8 cellular contexts compared by ENCODE assay signal in genomic region chr19:7294571-7295212, GRCh38. TPM values are rescaled to one million over a fixed set of nuclear protein-coding genes. Genes with fewer than 3 reads are reported as not detected.
DNase-seq lines count a peak whose midpoint lies in the region; ATAC-seq and TF ChIP-seq lines count a peak whose summit lies in the region.

No MANE protein-coding gene starts in this region.

- TF ChIP-seq POLR2A in sigmoid colon (IDR thresholded peaks at IDR 0.05), result no peak

- H3K4me1 Mint-ChIP-seq in activated naive CD4-positive, alpha-beta T cell treated with anti-CD3 and anti-CD28 coated beads, Interleukin-2, amount 10 ng/mL, durations not matched to agents 7 days and 5 days, result peaks cover 12% of the 10 kb centered on the region
- H3K4me1 Mint-ChIP-seq in MCF 10A (ENCODE audit: insufficient read depth, unreplicated experiment), result peaks cover 6% of the 10 kb centered on the region

- H3K36me3 Mint-ChIP-seq in activated naive CD4-positive, alpha-beta T cell treated with anti-CD3 and anti-CD28 coated beads, Interleukin-2, amount 10 ng/mL, durations not matched to agents 7 days and 5 days, result no peaks in the 10 kb centered on the region
- H3K36me3 Mint-ChIP-seq in MCF 10A (ENCODE audit: insufficient read depth, unreplicated experiment), result peaks cover 5% of the 10 kb centered on the region

- H3K79me2 ChIP-seq in OCI-LY7 (ENCODE audit: insufficient read depth, low read depth, low read length), result peaks cover 27% of the 10 kb centered on the region

- H3K27ac Mint-ChIP-seq in activated naive CD4-positive, alpha-beta T cell treated with anti-CD3 and anti-CD28 coated beads, Interleukin-2, amount 10 ng/mL, durations not matched to agents 7 days and 5 days, result peak overlapping the region; percentile 7
- H3K27ac Mint-ChIP-seq in MCF 10A (ENCODE audit: low read depth, unreplicated experiment), result no peak overlapping the region

- peak overlapping the region; percentile 95 for H3K4me3 ChIP-seq in OCI-LY7 (ENCODE audit: low read depth, low read length, poor library complexity, severe bottlenecking)
- peak overlapping the region; percentile 77 to 98 (median 90) for H3K4me3 ChIP-seq in sigmoid colon

- no peaks in the 10 kb centered on the region for H3K9me2 ChIP-seq in OCI-LY7 (ENCODE audit: insufficient read depth, low read length)

- intact Hi-C loops in OCI-LY7 (cut with micrococcal nuclease; ENCODE audit: unreplicated experiment) (loop anchor here (1.0 kb wide), 3 partner anchors 47 to 145 kb away; no protein-coding TSS in a partner anchor), MCF 10A (cut with micrococcal nuclease) (loop anchor here (1.0 to 5.0 kb wide), 2 partner anchors 96 to 147 kb away; no protein-coding TSS in a partner anchor), sigmoid colon (cut with DNase I) (loop anchor here (1.0 to 5.0 kb wide), 5 partner anchors 48 to 192 kb away; no protein-coding TSS in a partner anchor)

- POLR2A ChIA-PET in OCI-LY7 (lab: Charles Lee), result interaction anchor here (0.6 to 1.1 kb wide), 4 partner anchors 52 to 449 kb away, joined by 3 to 4 read pairs (median 4); no protein-coding TSS in a partner anchor
- POLR2A ChIA-PET in MCF 10A (lab: Yijun Ruan, JAX), result interaction anchor here (0.7 to 1.8 kb wide), 7 partner anchors 22 to 473 kb away, joined by 3 to 14 read pairs (median 3); partner anchors contain the start of gene ZNF557

- ATAC-seq in HG03025 (IDR thresholded peaks at IDR 0.05; ENCODE audit: low FRiP score, unreplicated experiment), result no peak

- DNase-seq in activated naive CD4-positive, alpha-beta T cell treated with anti-CD3 and anti-CD28 coated beads, Interleukin-2, amount 10 ng/mL, durations not matched to agents 7 days and 5 days, result peak; percentile 33
- no peak for DNase-seq in activated naive CD4-positive, alpha-beta T cell (lab: John Stamatoyannopoulos, UW)
- DNase-seq in HUDEP-2 (lab: John Stamatoyannopoulos, UW; ENCODE audit: unreplicated experiment in 76 of 76) (peak in 71 of 76 experiments; percentile 15 to 80 (median 60)), OCI-LY7 (ENCODE audit: low spot score) (peak; percentile 81), MCF 10A (ENCODE audit: unreplicated experiment) (peak; percentile 54), iPS-NIHi11 (ENCODE audit: low spot score) (peak; percentile 55), sigmoid colon (peak; percentile 85)

- H3K4me1 ChIP-seq in OCI-LY7 (ENCODE audit: insufficient read depth, low read length, poor library complexity, severe bottlenecking) (peaks cover 45% of the 10 kb centered on the region), sigmoid colon (peaks cover 0 to 33% (median 21%) of the 10 kb centered on the region in 4 donors)

- no peaks in the 10 kb centered on the region for H3K9me3 Mint-ChIP-seq in activated naive CD4-positive, alpha-beta T cell treated with anti-CD3 and anti-CD28 coated beads, Interleukin-2, amount 10 ng/mL, durations not matched to agents 7 days and 5 days
- no peaks in the 10 kb centered on the region for H3K9me3 Mint-ChIP-seq in MCF 10A (ENCODE audit: unreplicated experiment)

- TF ChIP-seq CTCF in OCI-LY7 (conservative IDR thresholded peaks at IDR 0.05; ENCODE audit: low read length) (peak; percentile 79), MCF 10A (IDR thresholded peaks at IDR 0.05; ENCODE audit: unreplicated experiment) (peak; percentile 10), sigmoid colon (IDR thresholded peaks at IDR 0.05) (peak; percentile 26 to 53 (median 32))

- CTCF ChIA-PET in activated naive CD4-positive, alpha-beta T cell treated with anti-CD3 and anti-CD28 coated beads, Interleukin-2, amount 10 ng/mL, durations not matched to agents 7 days and 5 days (lab: Charles Lee), result no interaction called here
- CTCF ChIA-PET in OCI-LY7 (lab: Charles Lee; ENCODE audit: unreplicated experiment), result no interaction called here
- CTCF ChIA-PET in MCF 10A (lab: Yijun Ruan, JAX), result no interaction called here

- H3K4me2 ChIP-seq in OCI-LY7 (ENCODE audit: low read length), result peak overlapping the region; percentile 95

- H3K36me3 ChIP-seq in OCI-LY7 (ENCODE audit: insufficient read depth, low read length) (0 out of 2 replicates have a peak, but pooled peaks cover 1% of the 10 kb centered on the region), sigmoid colon (no peaks in the 10 kb centered on the region)

- TSS peak; percentile 95 for BruUV-seq in OCI-LY7 (replicated peaks; lab: Mats Ljungman, UMichigan)
- BruUV-seq in MCF 10A (replicated peaks; lab: Mats Ljungman, UMichigan), result no TSS peak

- no peaks in the 10 kb centered on the region for H3K9me3 ChIP-seq in OCI-LY7 (ENCODE audit: low read length)
- H3K9me3 ChIP-seq in sigmoid colon, result no peaks in the 10 kb centered on the region

- peak overlapping the region; percentile 75 for H3K4me3 Mint-ChIP-seq in activated naive CD4-positive, alpha-beta T cell treated with anti-CD3 and anti-CD28 coated beads, Interleukin-2, amount 10 ng/mL, durations not matched to agents 7 days and 5 days
- peak overlapping the region; percentile 79 for H3K4me3 Mint-ChIP-seq in MCF 10A (ENCODE audit: unreplicated experiment)

- H4K20me1 ChIP-seq in OCI-LY7 (ENCODE audit: insufficient read depth, low read length), result peaks cover 13% of the 10 kb centered on the region; the same call in 1 of the 2 replicates

- H3K27ac ChIP-seq in OCI-LY7 (ENCODE audit: low read depth, low read length, poor library complexity, severe bottlenecking) (peak overlapping the region; percentile 72), sigmoid colon (peak overlapping the region; percentile 89 to 94 (median 94))

- peaks cover 71% of the 10 kb centered on the region for H3K27me3 Mint-ChIP-seq in activated naive CD4-positive, alpha-beta T cell treated with anti-CD3 and anti-CD28 coated beads, Interleukin-2, amount 10 ng/mL, durations not matched to agents 7 days and 5 days
- no peaks in the 10 kb centered on the region for H3K27me3 Mint-ChIP-seq in MCF 10A (ENCODE audit: insufficient read depth, unreplicated experiment)

- peak overlapping the region; percentile 93 for H2AFZ ChIP-seq in OCI-LY7 (ENCODE audit: low read length)

- no peak for TF ChIP-seq EP300 in sigmoid colon (IDR thresholded peaks at IDR 0.05)

- WGBS in sigmoid colon, 2 donors, result 1 to 3% methylated on average over 40 of the region's 40 CpGs

- no peaks in the 10 kb centered on the region for H3K27me3 ChIP-seq in sigmoid colon

RNA-seq across cellular contexts. Expression of gene INSR, which starts 0.5 kb away (rescaled TPM):
- total RNA-seq in OCI-LY7 (2014; rRNA removed; shearing (Covaris generic)), result 57.7 and 90.3 TPM in 2 replicates
- total RNA-seq in OCI-LY7 (2022), result 74.0 and 83.0 TPM in 2 replicates
- 8.8 and 11.8 TPM in 2 replicates for total RNA-seq in MCF 10A (2022)
- total RNA-seq in sigmoid colon, result 10 to 100 TPM; 67.1 to 83.1 (median 80.6) TPM
- 10 to 100 TPM in 1 of 3 donors, 1 to 10 TPM in 2; 3.0 to 18.8 (median 3.2) TPM for polyA plus RNA-seq in sigmoid colon

RNA-seq across cellular contexts. Expression of gene ARHGEF18, which starts 54.0 kb away (rescaled TPM):
- total RNA-seq in OCI-LY7 (2014; rRNA removed; shearing (Covaris generic)), result 45.8 and 48.1 TPM in 2 replicates
- 55.2 and 59.3 TPM in 2 replicates for total RNA-seq in OCI-LY7 (2022)
- total RNA-seq in MCF 10A (2022), result 31.5 and 34.6 TPM in 2 replicates
- 10 to 100 TPM; 20.4 to 51.2 (median 36.9) TPM for total RNA-seq in sigmoid colon
- 10 to 100 TPM; 21.6 to 76.6 (median 55.9) TPM for polyA plus RNA-seq in sigmoid colon

Comparison
In these comparisons a context has a peak if more than half of its experiments do, and no peak if none do; other contexts are left out.
1. DNase-seq: peak in activated naive CD4-positive, alpha-beta T cell treated with anti-CD3 and anti-CD28 coated beads, Interleukin-2, amount 10 ng/mL, durations not matched to agents 7 days and 5 days (single experiment), HUDEP-2 (71 of 76), OCI-LY7 (single experiment), MCF 10A (single experiment), iPS-NIHi11 (single experiment) and sigmoid colon (single experiment); none in activated naive CD4-positive, alpha-beta T cell (0 of 4).
2. CTCF ChIP-seq: peak in every context shown above with its lines; median percentile 79 in OCI-LY7; 32 in sigmoid colon; 10 in MCF 10A.